In the genomic region with DNA sequence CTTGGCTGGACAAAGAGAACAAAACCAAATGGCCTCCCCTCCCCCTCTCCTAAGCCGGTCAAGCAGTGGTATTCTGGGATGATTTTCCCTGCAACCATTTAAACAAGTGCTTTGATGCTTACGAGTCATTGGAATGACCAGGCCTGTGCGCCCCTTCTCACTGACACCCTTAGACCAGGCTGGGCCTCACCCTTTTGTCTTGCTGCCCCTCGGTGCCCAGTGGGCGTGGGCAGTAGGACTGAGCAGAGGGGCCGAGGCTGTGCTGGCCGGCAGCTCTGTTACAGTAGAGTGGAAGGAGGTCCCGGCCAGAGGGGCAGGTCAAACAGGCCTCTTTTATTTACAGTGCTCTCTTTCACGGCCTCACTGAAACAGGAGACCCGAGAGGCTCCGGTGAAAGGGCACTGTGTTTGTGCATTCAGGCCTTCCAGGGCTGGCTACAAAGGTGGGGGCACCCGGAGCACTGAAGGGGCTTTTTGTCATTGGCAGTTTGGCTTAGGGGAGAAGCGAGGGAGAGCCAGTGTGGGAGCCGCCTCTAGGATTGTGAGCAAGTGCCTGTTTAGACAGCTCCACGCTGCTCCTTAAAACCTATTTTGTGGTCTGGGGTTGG, we compare ENCODE assay signal across 11 cellular contexts. TPM values are rescaled to one million over a fixed set of nuclear protein-coding genes. Genes with fewer than 3 reads are reported as not detected.
DNase-seq lines count a peak whose midpoint lies in the region; ATAC-seq and TF ChIP-seq lines count a peak whose summit lies in the region.
"Had no signal": no experiment of that assay in that cellular context is flagged by ENCODE, and none has a peak within 500 bp of the region (broad histone marks: within the 10 kb centered on the region; RNA-seq: fewer than 3 reads in every experiment).

No MANE protein-coding gene starts in this region.

- H3K4me3 Mint-ChIP-seq in brain: peak overlapping the region in 3 of 5 experiments; percentile 21 to 73 (median 69)

- H3K4me1 ChIP-seq in right lobe of liver (peaks cover 0 to 85% (median 27%) of the 10 kb centered on the region in 4 donors), skeletal muscle satellite cell (ENCODE audit: control insufficient read depth, insufficient read depth, low read length) (peaks cover 80% of the 10 kb centered on the region), SJCRH30 (no peaks in the 10 kb centered on the region)

- H3K27me3 ChIP-seq in right lobe of liver (no peaks in the 10 kb centered on the region), skeletal muscle satellite cell (ENCODE audit: control insufficient read depth, insufficient read depth, low read length) (no peaks in the 10 kb centered on the region), SJCRH30 (no peaks in the 10 kb centered on the region)

- H3K36me3 ChIP-seq in right lobe of liver: peaks cover 0 to 21% (median 2%) of the 10 kb centered on the region in 4 donors
- peaks cover 37% of the 10 kb centered on the region for H3K36me3 ChIP-seq in skeletal muscle satellite cell (ENCODE audit: insufficient read depth, low read length)
- H3K36me3 ChIP-seq in SJCRH30: no peaks in the 10 kb centered on the region

- no peaks in the 10 kb centered on the region for H3K9me3 ChIP-seq in right lobe of liver
- no peaks in the 10 kb centered on the region for H3K9me3 ChIP-seq in skeletal muscle satellite cell (replicated peaks; ENCODE audit: low read length)
- H3K9me3 ChIP-seq in SJCRH30 (replicated peaks): no peaks in the 10 kb centered on the region

- H3K4me1 Mint-ChIP-seq in brain: peaks cover 65% of the 10 kb centered on the region

- TF ChIP-seq CTCF in brain (conservative IDR thresholded peaks at IDR 0.05): no peak
- TF ChIP-seq CTCF in right lobe of liver (IDR thresholded peaks at IDR 0.05): no peak

- H3K27me3 Mint-ChIP-seq in brain: peaks cover 14% of the 10 kb centered on the region
- H3K27me3 Mint-ChIP-seq: naive B cell had no signal

- DNase-seq in ELF-1 (ENCODE audit: low read depth, low spot score) (peak; percentile 74), right lobe of liver (no peak), NCI-H345 (lab: John Stamatoyannopoulos, UW) (no peak), SJCRH30 (no peak), NOMO-1 (lab: John Stamatoyannopoulos, UW; ENCODE audit: unreplicated experiment in 2 of 2) (no peak)
- DNase-seq: GOT3, naive B cell had no signal

- WGBS in right lobe of liver (ENCODE audit: insufficient coverage, low coverage, low lambda C conversion rate, missing lambda C conversion rate): 27% methylated on average over 10 of the region's 15 CpGs

- peaks cover 0 to 6% (median 0%) of the 10 kb centered on the region in 5 experiments for H3K9me3 Mint-ChIP-seq in brain
- H3K9me3 Mint-ChIP-seq: naive B cell had no signal

- peak overlapping the region; percentile 26 for H3K9ac ChIP-seq in skeletal muscle satellite cell (ENCODE audit: low read depth, low read length)
- H3K9ac ChIP-seq: KMS-11 had no signal

- H3K4me2 ChIP-seq in skeletal muscle satellite cell (ENCODE audit: low read length): peak overlapping the region; percentile 56
- H3K4me2 ChIP-seq: KMS-11 had no signal

- intact Hi-C loops in right lobe of liver (cut with DNase I): no loop called here

- no peak for TF ChIP-seq POLR2A in right lobe of liver (IDR thresholded peaks at IDR 0.05)

- no peaks in the 10 kb centered on the region for H3K36me3 Mint-ChIP-seq in brain

- H3K4me3 ChIP-seq in right lobe of liver (no peak overlapping the region), skeletal muscle satellite cell (ENCODE audit: low read length) (no peak overlapping the region), SJCRH30 (no peak overlapping the region)

- ATAC-seq in right lobe of liver: peak; percentile 1 to 43 (median 16)
- no peak for ATAC-seq in HG03159 (IDR thresholded peaks at IDR 0.05; ENCODE audit: unreplicated experiment)

- H3K27ac Mint-ChIP-seq in brain: peak overlapping the region in 4 of 5 experiments; percentile 38 to 98 (median 76)

- peak overlapping the region; percentile 39 to 60 (median 58) for H3K27ac ChIP-seq in right lobe of liver
- H3K27ac ChIP-seq in SJCRH30: no peak overlapping the region
- H3K27ac ChIP-seq: KMS-11 had no signal

RNA-seq across cellular contexts. Expression of a gene that starts 32.4 kb away (rescaled TPM):
- polyA plus RNA-seq in brain (ENCODE audit: insufficient read depth, low read depth, low replicate concordance): 10.3 TPM
- 100 to 1,000 TPM in 2 of 6 experiments, 10 to 100 TPM in 4; 13.1 to 205 (median 52.2) TPM for total RNA-seq in right lobe of liver
- 32.5 and 36.2 TPM in 2 replicates for total RNA-seq in skeletal muscle satellite cell (2012; rRNA removed)
- not detected in 2 replicates for total RNA-seq in SJCRH30 (2014; rRNA removed; shearing (Covaris generic))

Comparison
In these comparisons a context has a peak if more than half of its experiments do, and no peak if none do; other contexts are left out.
1. RNA of a gene that starts 32.4 kb away (total RNA-seq): 13.1 to 205 TPM in right lobe of liver; not detected in SJCRH30; every median in the first group is over 10 times any median in the second.